ENCODE assay signal across 20 cellular contexts in genomic region chr6:163836916-163837660, GRCh38.
DNase-seq lines count a peak whose midpoint lies in the region; FAIRE-seq and TF ChIP-seq lines count a peak whose summit lies in the region.
"Had no signal": no experiment of that assay in that cellular context is flagged by ENCODE, and none has a peak within 500 bp of the region (broad histone marks: within the 10 kb centered on the region; RNA-seq: fewer than 3 reads in every experiment).

No MANE protein-coding gene starts in this region.

- H2BK15ac ChIP-seq in H1 (ENCODE audit: low read length) = no peak overlapping the region

- no peak overlapping the region for H2BK12ac ChIP-seq in H1 (ENCODE audit: low read depth, low read length)

- H3K79me1 ChIP-seq in H1 (ENCODE audit: low read depth, low read length) = no peaks in the 10 kb centered on the region

- H4K91ac ChIP-seq in H1 (replicated peaks; ENCODE audit: insufficient read length, low read length) = no peak overlapping the region

- H3K23ac ChIP-seq in H1 (ENCODE audit: insufficient read length) = no peak overlapping the region

- peaks cover 0 to 6% (median 0%) of the 10 kb centered on the region in 4 experiments; a peak in 2 of 7 replicates for H3K4me1 ChIP-seq in H1 (replicated peaks in 1 of 4; ENCODE audit: control insufficient read depth in 3 of 4, insufficient read depth in 4 of 4, low read length in 3 of 4)
- no peaks in the 10 kb centered on the region for H3K4me1 ChIP-seq in uterus
- H3K4me1 ChIP-seq: colonic mucosa, thyroid gland had no signal

- CTCF ChIA-PET in H1 (lab: Charles Lee; ENCODE audit: partially characterized antibody) = interaction anchor here (1.1 kb wide), 1 partner anchor 272 kb away, joined by 3 read pairs; no protein-coding TSS in a partner anchor

- DNase-seq in NCI-H82 (lab: John Stamatoyannopoulos, UW) (peak; percentile 32), NCI-H82 treated with DMSO at 0.1 percent for 48 hours (lab: John Stamatoyannopoulos, UW; ENCODE audit: unreplicated experiment) (no peak), H1 (ENCODE audit: low read depth in 1 of 2, low spot score in 2 of 2) (no peak), neural crest cell (ENCODE audit: low read depth, low spot score) (no peak), uterus (no peak), NCI-H526 treated with DMSO at 0.1 percent for 48 hours (lab: John Stamatoyannopoulos, UW) (no peak), T-helper 9 cell (no peak), SW 1271 (lab: John Stamatoyannopoulos, UW) (no peak)
- DNase-seq: ACHN; activated effector memory CD4-positive, alpha-beta T cell treated with anti-CD3 and anti-CD28 coated beads, Interleukin-2, amount 50 U/mL, for 16 hours; colonic mucosa; HCEC 1CT; kidney glomerular epithelial cell; MG63; NCI-H2029 treated with DMSO at 0.1 percent for 48 hours; T-helper 1 cell; thyroid gland had no signal

- no peak overlapping the region for H2AK5ac ChIP-seq in H1 (ENCODE audit: low read depth, low read length)

- H3K56ac ChIP-seq in H1 (replicated peaks; ENCODE audit: insufficient read length, low read depth, low read length) = no peak overlapping the region

- no peaks in the 10 kb centered on the region for H3K27me3 ChIP-seq in H1 (replicated peaks in 1 of 4; ENCODE audit: control insufficient read depth in 3 of 4, extremely low read depth in 1 of 4, insufficient read depth in 3 of 4, low read length in 3 of 4)
- H3K27me3 ChIP-seq in uterus = no peaks in the 10 kb centered on the region
- H3K27me3 ChIP-seq: colonic mucosa, MG63, thyroid gland had no signal

- no peak overlapping the region for H3K27ac ChIP-seq in H1 (ENCODE audit: low read depth, low read length)
- H3K27ac ChIP-seq in uterus = peak overlapping the region; percentile 45 to 66
- H3K27ac ChIP-seq: colonic mucosa, RWPE1, thyroid gland had no signal

- H3K36me3 Mint-ChIP-seq in neural crest cell (ENCODE audit: low read depth) = peaks cover 9% of the 10 kb centered on the region

- H3K36me3 ChIP-seq in H1 (ENCODE audit: control insufficient read depth in 2 of 4, insufficient read depth in 4 of 4, low read length in 3 of 4) (no peaks in the 10 kb centered on the region), uterus (no peaks in the 10 kb centered on the region)
- H3K36me3 ChIP-seq: colonic mucosa, MG63, thyroid gland had no signal

- H4K5ac ChIP-seq in H1 (ENCODE audit: insufficient read length, low read depth, low read length) = no peak overlapping the region

- H3K14ac ChIP-seq in H1 (ENCODE audit: insufficient read length) = no peak overlapping the region

- no peak for TF ChIP-seq CTCF in H1 (IDR thresholded peaks at IDR 0.05; ENCODE audit: control extremely low read depth in 1 of 3, insufficient read depth in 1 of 3, low read depth in 1 of 3, low read length in 3 of 3)
- TF ChIP-seq CTCF in neural crest cell (conservative IDR thresholded peaks at IDR 0.05) = no peak
- TF ChIP-seq CTCF in uterus (IDR thresholded peaks at IDR 0.05) = no peak

- no peak overlapping the region for H2BK20ac ChIP-seq in H1 (ENCODE audit: low read length)

- no peak overlapping the region for H3K4ac ChIP-seq in H1 (replicated peaks; ENCODE audit: insufficient read length, low read depth, low read length)

- 87% methylated on average over 8 of the region's 8 CpGs; no CpG with 5 or more reads in 1 of the 2 experiments for WGBS in H1 (ENCODE audit: extremely low coverage in 1 of 2, insufficient coverage in 1 of 2, insufficient read length in 1 of 2, insufficient replicate concordance in 2 of 2, low coverage in 1 of 2, low lambda C conversion rate in 2 of 2, missing lambda C conversion rate in 1 of 2), 2 experiments

- no peak overlapping the region for H3K4me3 ChIP-seq in H1 (ENCODE audit: extremely low read depth in 1 of 4, insufficient read depth in 2 of 4, low read depth in 3 of 4, low read length in 4 of 4)
- H3K4me3 ChIP-seq in uterus = peak overlapping the region; percentile 20 to 21
- H3K4me3 ChIP-seq: colonic mucosa, GM12878, MG63, thyroid gland had no signal

- no peaks in the 10 kb centered on the region for H3K79me2 ChIP-seq in H1 (ENCODE audit: control insufficient read depth in 1 of 2, insufficient read depth in 2 of 2, low read length in 2 of 2)

- TF ChIP-seq RAD21 in H1 (IDR thresholded peaks at IDR 0.05 in 1 of 2, conservative IDR thresholded peaks at IDR 0.05 in 1 of 2; ENCODE audit: low read depth in 2 of 2, low read length in 2 of 2) = no peak

- H3K18ac ChIP-seq in H1 (ENCODE audit: extremely low read depth, low read length) = no peak overlapping the region

- TF ChIP-seq POLR2A in H1 (IDR thresholded peaks at IDR 0.05; ENCODE audit: control extremely low read depth in 1 of 2, low read depth in 2 of 2, low read length in 2 of 2) (no peak), uterus (IDR thresholded peaks at IDR 0.05) (no peak)

- H4K20me1 ChIP-seq in H1 (replicated peaks in 1 of 2; ENCODE audit: control insufficient read depth in 1 of 2, insufficient read depth in 2 of 2, low read length in 2 of 2) = no peaks in the 10 kb centered on the region

- POLR2A ChIA-PET in H1 (lab: Charles Lee; ENCODE audit: partially characterized antibody) = no interaction called here

- H3K9me3 ChIP-seq in H1 (ENCODE audit: insufficient read depth in 2 of 2, low read depth in 1 of 2, low read length in 1 of 2) = peaks cover 7 to 9% of the 10 kb centered on the region in 2 experiments
- H3K9me3 ChIP-seq in uterus = no peaks in the 10 kb centered on the region
- H3K9me3 ChIP-seq: colonic mucosa, MG63, thyroid gland had no signal

- no peaks in the 10 kb centered on the region for H3K23me2 ChIP-seq in H1 (ENCODE audit: low read depth, low read length)

- no peaks in the 10 kb centered on the region for H3K27me3 Mint-ChIP-seq in neural crest cell (ENCODE audit: low read depth)

- FAIRE-seq in H1 (lab: Jason Lieb, UNC) = no peak
- FAIRE-seq: GM12878, HepG2 had no signal

- H3K9ac ChIP-seq in H1 (replicated peaks in 1 of 4; ENCODE audit: extremely low read depth in 1 of 4, low read depth in 3 of 4, low read length in 3 of 4) = no peak overlapping the region

- H3K4me1 Mint-ChIP-seq in neural crest cell = peaks cover 38% of the 10 kb centered on the region

- H2BK5ac ChIP-seq in H1 (ENCODE audit: low read depth, low read length) = no peak overlapping the region

- H2AFZ ChIP-seq in H1 (ENCODE audit: low read length) = peak overlapping the region; percentile 90; the same call in 1 of the 2 replicates

- H3K9me3 Mint-ChIP-seq in neural crest cell = peaks cover 10% of the 10 kb centered on the region

- no peak overlapping the region for H3K4me2 ChIP-seq in H1 (ENCODE audit: insufficient read depth in 1 of 2, low read depth in 2 of 2, low read length in 2 of 2)

- peak overlapping the region; percentile 96 for H3K27ac Mint-ChIP-seq in neural crest cell (ENCODE audit: unreplicated experiment)

- TF ChIP-seq EP300 in H1 (IDR thresholded peaks at IDR 0.05; ENCODE audit: borderline replicate concordance in 1 of 2, low read depth in 2 of 2, low read length in 2 of 2) = no peak

- intact Hi-C loops in uterus (cut with DNase I; ENCODE audit: low total_unique reads) = no loop called here

- peak overlapping the region; percentile 29 for H3K4me3 Mint-ChIP-seq in neural crest cell

- no peak overlapping the region for H4K8ac ChIP-seq in H1 (ENCODE audit: extremely low read depth, insufficient read depth, low read length)

- H2BK120ac ChIP-seq in H1 (replicated peaks; ENCODE audit: low read depth, low read length) = no peak overlapping the region

TF ChIP-seq in H1, 55 proteins besides CTCF, POLR2A, EP300 and RAD21:
- no peak for TF ChIP-seq BCL11A (IDR thresholded peaks at IDR 0.05; ENCODE audit: low read depth in 2 of 2, low read length in 2 of 2)
- no peak for TF ChIP-seq HDAC6 (IDR thresholded peaks at IDR 0.05; ENCODE audit: low read depth, low read length)
- no peak for TF ChIP-seq HDAC2 (IDR thresholded peaks at IDR 0.05; ENCODE audit: borderline replicate concordance in 1 of 2, low read depth in 2 of 2, low read length in 2 of 2)
- TF ChIP-seq EGR1 (IDR thresholded peaks at IDR 0.05; ENCODE audit: borderline replicate concordance, low read depth, low read length) = no peak
- no peak for TF ChIP-seq NRF1 (IDR thresholded peaks at IDR 0.05; ENCODE audit: low read depth, low read length)
- no peak for TF ChIP-seq GABPA (IDR thresholded peaks at IDR 0.05; ENCODE audit: borderline replicate concordance, insufficient read depth, low read length)
- no peak for TF ChIP-seq TEAD4 (IDR thresholded peaks at IDR 0.05; ENCODE audit: low read depth, low read length)
- TF ChIP-seq NANOG (IDR thresholded peaks at IDR 0.05; ENCODE audit: insufficient read depth, low read depth, low read length, poor library complexity, severe bottlenecking) = no peak
- TF ChIP-seq JUND (IDR thresholded peaks at IDR 0.05; ENCODE audit: low read length) = no peak
- no peak for TF ChIP-seq KDM4A (IDR thresholded peaks at IDR 0.05; ENCODE audit: low read depth, low read length, severe bottlenecking)
- TF ChIP-seq SRF (IDR thresholded peaks at IDR 0.05; ENCODE audit: low read depth, low read length) = no peak
- no peak for TF ChIP-seq CBX8 (IDR thresholded peaks at IDR 0.05; ENCODE audit: borderline replicate concordance, low read depth, low read length)
- TF ChIP-seq SP4 (IDR thresholded peaks at IDR 0.05; ENCODE audit: low read length) = no peak
- no peak for TF ChIP-seq KDM1A (IDR thresholded peaks at IDR 0.05; ENCODE audit: borderline replicate concordance, low read length)
- no peak for TF ChIP-seq SUZ12 (IDR thresholded peaks at IDR 0.05; ENCODE audit: low read length)
- no peak for TF ChIP-seq USF2 (IDR thresholded peaks at IDR 0.05; ENCODE audit: low read length)
- TF ChIP-seq ZNF274 (IDR thresholded peaks at IDR 0.05; ENCODE audit: borderline replicate concordance, extremely low read depth, low read length) = no peak
- TF ChIP-seq RXRA (IDR thresholded peaks at IDR 0.05; ENCODE audit: insufficient read depth, low read depth, low read length) = no peak
TF ChIP-seq in H1: peak in this region for 0.

Comparison
In these comparisons a context has a peak if more than half of its experiments do, and no peak if none do; other contexts are left out.
1. H3K4me3 ChIP-seq: peak in uterus (2 of 2); none in H1 (0 of 4).